In genomic region chr10:4270116-4270515, GRCh38 we compare ENCODE assay signal across 12 cellular contexts.
A peak's percentile ranks its signal among the peaks of the same experiment; 100 is the strongest.
DNase-seq lines count a peak whose midpoint lies in the region; ATAC-seq, FAIRE-seq and TF ChIP-seq lines count a peak whose summit lies in the region.
"Had no signal": no experiment of that assay in that cellular context is flagged by ENCODE, and none has a peak within 500 bp of the region (broad histone marks: within the 10 kb centered on the region; RNA-seq: fewer than 3 reads in every experiment).

No MANE protein-coding gene starts in this region.

- TF ChIP-seq RAD21 in A549 (conservative IDR thresholded peaks at IDR 0.05 in 1 of 2, IDR thresholded peaks at IDR 0.05 in 1 of 2): no peak

- dilution Hi-C loops in mammary epithelial cell (cut with HindIII; ENCODE audit: low sequenced_read_pairs) (no loop called here), keratinocyte (cut with MboI; ENCODE audit: extremely low pct_ligation_motif_present, low sequenced_read_pairs) (no loop called here)

- no TSS peak for BruUV-seq in mammary epithelial cell (replicated peaks; lab: Mats Ljungman, UMichigan)

- no peak for TF ChIP-seq EP300 in A549 (IDR thresholded peaks at IDR 0.05)

- H4K20me1 ChIP-seq in mammary epithelial cell (ENCODE audit: insufficient read depth, low read length): no peaks in the 10 kb centered on the region
- no peaks in the 10 kb centered on the region for H4K20me1 ChIP-seq in keratinocyte (ENCODE audit: control insufficient read depth, extremely low read depth, insufficient read depth, low read length)

- ATAC-seq in A549 (peak; percentile 68 to 83), HG02571 (IDR thresholded peaks at IDR 0.05; ENCODE audit: unreplicated experiment) (no peak)

- H3K4me1 ChIP-seq in A549 (peaks cover 8% of the 10 kb centered on the region; the same call in 1 of the 3 replicates), mammary epithelial cell (ENCODE audit: insufficient read depth, low read length) (peaks cover 18% of the 10 kb centered on the region), keratinocyte (ENCODE audit: control insufficient read depth, extremely low read depth, insufficient read depth, low read length) (peaks cover 14% of the 10 kb centered on the region)

- H3K36me3 ChIP-seq in MG63 (no peaks in the 10 kb centered on the region), mammary epithelial cell (ENCODE audit: insufficient read depth, low read length) (no peaks in the 10 kb centered on the region), keratinocyte (ENCODE audit: control insufficient read depth in 2 of 2, extremely low read depth in 1 of 2, insufficient read depth in 2 of 2, low read length in 2 of 2) (no peaks in the 10 kb centered on the region)

- H3K9ac ChIP-seq in mammary epithelial cell (ENCODE audit: insufficient read depth, low read length): no peak overlapping the region
- no peak overlapping the region for H3K9ac ChIP-seq in keratinocyte (ENCODE audit: control insufficient read depth, extremely low read depth, insufficient read depth, low read length)

- TF ChIP-seq POLR2A in A549 (IDR thresholded peaks at IDR 0.05; ENCODE audit: low read length): no peak

- WGBS in A549 (ENCODE audit: missing lambda C conversion rate): 12% methylated on average over 4 of the region's 4 CpGs
- 10% methylated on average over 4 of the region's 4 CpGs for WGBS in mammary epithelial cell (ENCODE audit: low coverage, missing lambda C conversion rate)

- H3K4me2 ChIP-seq in A549: peak overlapping the region; percentile 41
- H3K4me2 ChIP-seq in mammary epithelial cell (ENCODE audit: insufficient read depth, low read depth, low read length): peak overlapping the region; percentile 18
- peak overlapping the region; percentile 24 for H3K4me2 ChIP-seq in keratinocyte (ENCODE audit: control insufficient read depth, extremely low read depth, insufficient read depth, low read depth, low read length)

- FAIRE-seq in A549 (lab: Jason Lieb, UNC) (no peak), keratinocyte (lab: Jason Lieb, UNC) (peak; percentile 89)

- POLR2A ChIA-PET in A549 (lab: Yijun Ruan, JAX): interaction anchor here (0.7 kb wide), 1 partner anchor 132 kb away, joined by 3 read pairs; no protein-coding TSS in a partner anchor

- H3K4me3 ChIP-seq in A549: no peak overlapping the region
- H3K4me3 ChIP-seq in MG63: no peak overlapping the region
- H3K4me3 ChIP-seq in mammary epithelial cell (replicated peaks in 1 of 3; ENCODE audit: insufficient read depth in 1 of 3, low read depth in 2 of 3, low read length in 3 of 3): no peak overlapping the region
- H3K4me3 ChIP-seq in keratinocyte (ENCODE audit: control insufficient read depth in 2 of 3, extremely low read depth in 1 of 3, insufficient read depth in 2 of 3, low read depth in 1 of 3, low read length in 3 of 3): no peak overlapping the region

- CTCF ChIA-PET in A549 (lab: Yijun Ruan, JAX) (interaction anchor here (1.4 kb wide), 1 partner anchor 9 kb away, joined by 3 read pairs; no protein-coding TSS in a partner anchor), mammary epithelial cell (lab: Charles Lee; ENCODE audit: low non-redundant PET) (no interaction called here)

- intact Hi-C loops in mammary epithelial cell (cut with micrococcal nuclease): loop anchor here (2.0 kb wide), 1 partner anchor 27 kb away; no protein-coding TSS in a partner anchor

- H2AFZ ChIP-seq in mammary epithelial cell (ENCODE audit: low read depth, low read length) (peak overlapping the region; percentile 32), keratinocyte (ENCODE audit: control insufficient read depth, low read length) (peak overlapping the region; percentile 15)

- H3K27me3 ChIP-seq in MG63 (no peaks in the 10 kb centered on the region), mammary epithelial cell (ENCODE audit: insufficient read depth, low read length) (no peaks in the 10 kb centered on the region), keratinocyte (ENCODE audit: control insufficient read depth, extremely low read depth, insufficient read depth, low read length) (no peaks in the 10 kb centered on the region)

- peak in 1 of 2 experiments; percentile 39 for DNase-seq in A549 (ENCODE audit: low read depth in 1 of 2, low spot score in 1 of 2)
- DNase-seq in MG63: peak; percentile 59
- DNase-seq in mammary epithelial cell: peak; percentile 75
- peak; percentile 66 for DNase-seq in keratinocyte (ENCODE audit: low read depth, low spot score)
- DNase-seq in activated CD8-positive, alpha-beta memory T cell treated with anti-CD3 and anti-CD28 coated beads for 24 hours: no peak
- DNase-seq in SHP77 (lab: John Stamatoyannopoulos, UW): no peak
- no peak for DNase-seq in HUDEP-2 (lab: John Stamatoyannopoulos, UW; ENCODE audit: unreplicated experiment in 76 of 76)
- DNase-seq: activated naive CD8-positive, alpha-beta T cell treated with anti-CD3 and anti-CD28 coated beads, Interleukin-2, amount 10 ng/mL, durations not matched to agents 7 days and 5 days; GOT3; NCI-H345 had no signal

- H3K9me1 ChIP-seq in keratinocyte (ENCODE audit: control insufficient read depth, extremely low read depth, insufficient read depth, low read length): no peaks in the 10 kb centered on the region

- no peaks in the 10 kb centered on the region for H3K79me2 ChIP-seq in mammary epithelial cell (ENCODE audit: insufficient read depth, low read length)
- no peaks in the 10 kb centered on the region for H3K79me2 ChIP-seq in keratinocyte (ENCODE audit: control insufficient read depth, insufficient read depth, low read length)

- H3K9me3 ChIP-seq in A549 (no peaks in the 10 kb centered on the region), MG63 (no peaks in the 10 kb centered on the region), mammary epithelial cell (replicated peaks; ENCODE audit: insufficient read depth, low read length) (no peaks in the 10 kb centered on the region), keratinocyte (ENCODE audit: control insufficient read depth, low read depth, low read length) (no peaks in the 10 kb centered on the region)

- TF ChIP-seq CTCF in A549 (IDR thresholded peaks at IDR 0.05): no peak
- TF ChIP-seq CTCF in mammary epithelial cell (conservative IDR thresholded peaks at IDR 0.05 in 1 of 2, IDR thresholded peaks at IDR 0.05 in 1 of 2; ENCODE audit: extremely low read depth in 1 of 2, insufficient read depth in 1 of 2, low read depth in 1 of 2, low read length in 2 of 2): no peak
- no peak for TF ChIP-seq CTCF in keratinocyte (optimal IDR thresholded peaks at IDR 0.05 in 1 of 3, IDR thresholded peaks at IDR 0.05 in 1 of 3, conservative IDR thresholded peaks at IDR 0.05 in 1 of 3; ENCODE audit: extremely low read depth in 1 of 3, insufficient read depth in 2 of 3, low read length in 3 of 3)

- in situ Hi-C loops in mammary epithelial cell (cut with MboI; ENCODE audit: low sequenced_read_pairs in 2 of 2): no loop called here

- H3K27ac ChIP-seq in A549: peak overlapping the region; percentile 10 to 36; a peak in 2 of 6 replicates
- peak overlapping the region; percentile 10 for H3K27ac ChIP-seq in mammary epithelial cell (ENCODE audit: insufficient read depth, low read depth, low read length)
- peak overlapping the region; percentile 15 for H3K27ac ChIP-seq in keratinocyte (ENCODE audit: control insufficient read depth, insufficient read depth, low read length)
- H3K27ac ChIP-seq: HL-60 had no signal

TF ChIP-seq in A549, 52 proteins besides CTCF, POLR2A, EP300 and RAD21 (continues in another document):
- TF ChIP-seq NR3C1 (IDR thresholded peaks at IDR 0.05) (no peak), KDM5A (IDR thresholded peaks at IDR 0.05) (no peak), CBX2 (IDR thresholded peaks at IDR 0.05; ENCODE audit: borderline replicate concordance, low read depth) (no peak), E2F6 (IDR thresholded peaks at IDR 0.05; ENCODE audit: borderline replicate concordance, low read depth) (no peak), NPAS2 (CRISPR knock-in tag; IDR thresholded peaks at IDR 0.05; ENCODE audit: borderline replicate concordance) (no peak), REST (IDR thresholded peaks at IDR 0.05) (no peak), HOXA7 (CRISPR knock-in tag; IDR thresholded peaks at IDR 0.05) (no peak), PHF8 (IDR thresholded peaks at IDR 0.05; ENCODE audit: borderline replicate concordance, low read depth) (no peak), GATA3 (IDR thresholded peaks at IDR 0.05; ENCODE audit: borderline replicate concordance) (no peak), MAFK (IDR thresholded peaks at IDR 0.05; ENCODE audit: partially characterized antibody) (no peak), CEBPB (IDR thresholded peaks at IDR 0.05) (no peak), MYC (IDR thresholded peaks at IDR 0.05; ENCODE audit: borderline replicate concordance, low read length) (no peak)

Comparison
In these comparisons a context has a peak if more than half of its experiments do, and no peak if none do; other contexts are left out.
1. DNase-seq: peak in MG63 (single experiment), mammary epithelial cell (single experiment) and keratinocyte (single experiment); none in activated CD8-positive, alpha-beta memory T cell treated with anti-CD3 and anti-CD28 coated beads for 24 hours (single experiment), SHP77 (0 of 2) and HUDEP-2 (0 of 76).
2. Peak in every context shown above with its lines, with median percentiles within 50 percentile points of each other: H3K27ac ChIP-seq and H3K4me2 ChIP-seq.